Comparison of ENCODE assay signal across 8 cellular contexts in the genomic region with DNA sequence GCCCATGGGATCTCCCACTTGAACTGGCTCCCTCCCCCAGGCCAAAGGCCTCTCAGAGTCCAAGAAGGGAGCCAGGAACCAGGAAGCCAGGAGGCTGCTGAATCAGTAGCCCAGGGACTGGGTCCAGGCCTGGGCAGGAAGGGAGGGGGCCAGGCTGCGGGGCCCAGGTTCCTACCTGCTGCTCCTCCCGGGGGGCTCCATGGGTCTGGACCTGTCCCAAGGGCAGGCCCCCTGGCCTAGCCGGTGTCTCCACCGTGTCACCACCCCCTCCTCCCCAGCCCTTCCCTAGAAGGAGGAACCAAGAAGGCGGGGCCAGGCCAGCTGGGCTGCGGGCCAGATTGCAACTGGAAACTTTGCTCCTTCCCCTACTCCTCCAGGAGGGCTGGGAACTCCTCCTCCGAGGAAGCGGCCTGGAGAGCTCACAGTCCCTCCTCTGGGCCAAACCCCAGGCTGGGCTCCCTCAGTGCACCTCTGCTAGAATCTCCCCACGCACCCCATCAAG. TPM values are rescaled to one million over a fixed set of nuclear protein-coding genes. Genes with fewer than 3 reads are reported as not detected.
A peak's percentile ranks its signal among the peaks of the same experiment; 100 is the strongest.
DNase-seq lines count a peak whose midpoint lies in the region; ATAC-seq and TF ChIP-seq lines count a peak whose summit lies in the region.
"Had no signal": no experiment of that assay in that cellular context is flagged by ENCODE, and none has a peak within 500 bp of the region (broad histone marks: within the 10 kb centered on the region; RNA-seq: fewer than 3 reads in every experiment).

TSS of gene IQSEC2 (minus strand) at position 264 of the 502 bp plus-strand sequence.

- peak within 1 kb of the TSS; percentile 27; the same call in 1 of the 2 replicates for H2AFZ ChIP-seq in SK-N-SH (ENCODE audit: low read depth)

- H3K27me3 ChIP-seq in SK-N-SH (ENCODE audit: insufficient read depth) (no peaks in the 10 kb centered on the region), mucosa of stomach (ENCODE audit: control insufficient read depth, insufficient read depth, low read length) (no peaks in the 10 kb centered on the region)

- peak within 1 kb of the TSS; percentile 83 to 85 for H3K27ac ChIP-seq in SK-N-SH (ENCODE audit: low read depth in 2 of 2, low read length in 1 of 2)

- no peaks in the 10 kb centered on the region for H3K27me3 Mint-ChIP-seq in HFFc6 (ENCODE audit: insufficient read depth)

- H3K4me3 Mint-ChIP-seq in HFFc6 = peak within 1 kb of the TSS; percentile 84

- H3K36me3 ChIP-seq in SK-N-SH (replicated peaks in 1 of 2; ENCODE audit: control insufficient read depth in 1 of 2, insufficient read depth in 2 of 2, low read length in 1 of 2) (peaks cover 0 to 3% of the 10 kb centered on the region in 2 experiments), mucosa of stomach (ENCODE audit: control insufficient read depth, insufficient read depth, low read length) (no peaks in the 10 kb centered on the region)

- peak within 1 kb of the TSS; percentile 91 for H3K4me2 ChIP-seq in SK-N-SH

- ATAC-seq in esophagus mucosa (peak; percentile 83), GM18861 (IDR thresholded peaks at IDR 0.05; ENCODE audit: unreplicated experiment) (no peak)

- H3K4me3 ChIP-seq in SK-N-SH (ENCODE audit: low read depth in 2 of 2, low read length in 1 of 2) (peak within 1 kb of the TSS; percentile 43 to 73), mucosa of stomach (ENCODE audit: low read length) (peak within 1 kb of the TSS; percentile 36)

- H3K9me3 ChIP-seq in SK-N-SH = no peaks in the 10 kb centered on the region
- H3K9me3 ChIP-seq in mucosa of stomach (ENCODE audit: control insufficient read depth, low read length) = no peaks in the 10 kb centered on the region

- H3K4me1 Mint-ChIP-seq in HFFc6 (ENCODE audit: low read depth) = peaks cover 29% of the 10 kb centered on the region

- no peak for TF ChIP-seq EP300 in SK-N-SH (IDR thresholded peaks at IDR 0.05; ENCODE audit: borderline replicate concordance in 1 of 2, low read depth in 1 of 2, low read length in 1 of 2)

- DNase-seq in HFFc6 = peak; percentile 63
- DNase-seq in SK-N-SH = no peak
- no peak for DNase-seq in NCI-H1092 (lab: John Stamatoyannopoulos, UW)
- no peak for DNase-seq in NCI-H1694 (lab: John Stamatoyannopoulos, UW)
- DNase-seq: activated B cell treated with CpG ODN at 0.5 μM for 24 hours had no signal

- 3% methylated on average over 3 of the region's 9 CpGs for WGBS in SK-N-SH (ENCODE audit: low lambda C conversion rate)

- H3K79me2 ChIP-seq in SK-N-SH (ENCODE audit: insufficient read depth) = peaks cover 8% of the 10 kb centered on the region; the same call in 1 of the 2 replicates

- no peaks in the 10 kb centered on the region for H3K36me3 Mint-ChIP-seq in HFFc6 (ENCODE audit: low read depth)

- no peaks in the 10 kb centered on the region for H4K20me1 ChIP-seq in SK-N-SH (ENCODE audit: insufficient read depth)

- POLR2A ChIA-PET in SK-N-SH (lab: Yijun Ruan, JAX) = interaction anchor here (0.5 kb wide), 1 partner anchor 117 kb away, joined by 3 read pairs; no protein-coding TSS in a partner anchor

- peak within 1 kb of the TSS; percentile 73 for H3K9ac ChIP-seq in SK-N-SH
- H3K9ac ChIP-seq in mucosa of stomach (ENCODE audit: low read length) = peak within 1 kb of the TSS; percentile 76

- peaks cover 27 to 36% of the 10 kb centered on the region in 2 experiments for H3K4me1 ChIP-seq in SK-N-SH (ENCODE audit: control insufficient read depth in 1 of 2, insufficient read depth in 2 of 2, low read depth in 1 of 2, low read length in 1 of 2)
- H3K4me1 ChIP-seq in mucosa of stomach (ENCODE audit: control insufficient read depth, insufficient read depth, low read length) = peaks cover 14% of the 10 kb centered on the region

- TF ChIP-seq RAD21 in SK-N-SH (IDR thresholded peaks at IDR 0.05; ENCODE audit: low read length) = no peak

- H3K9me3 Mint-ChIP-seq in HFFc6 = no peaks in the 10 kb centered on the region
- H3K9me3 Mint-ChIP-seq: activated B cell treated with CpG ODN at 0.5 μM for 24 hours had no signal

- no peaks in the 10 kb centered on the region for H3K9me2 ChIP-seq in SK-N-SH

- peaks cover 11% of the 10 kb centered on the region for H3F3A ChIP-seq in SK-N-SH (replicated peaks; ENCODE audit: insufficient read depth)

- CTCF ChIA-PET in SK-N-SH (lab: Yijun Ruan, JAX) = interaction anchor here (1.1 to 5.0 kb wide), 3 partner anchors 29 to 201 kb away, joined by 3 to 54 read pairs (median 4); no protein-coding TSS in a partner anchor

- TF ChIP-seq CTCF in HFFc6 (IDR thresholded peaks at IDR 0.05) (no peak), SK-N-SH (IDR thresholded peaks at IDR 0.05) (no peak)

- peak within 1 kb of the TSS; percentile 83 for H3K27ac Mint-ChIP-seq in HFFc6
- H3K27ac Mint-ChIP-seq: activated B cell treated with CpG ODN at 0.5 μM for 24 hours had no signal

TF ChIP-seq in SK-N-SH, 30 proteins besides CTCF, POLR2A, EP300 and RAD21 (continues in another document):
- TF ChIP-seq CHD2 (IDR thresholded peaks at IDR 0.05; ENCODE audit: low read length, partially characterized antibody) = no peak
- TF ChIP-seq YY1 (IDR thresholded peaks at IDR 0.05; ENCODE audit: low read depth) = no peak
- TF ChIP-seq PBX3 (IDR thresholded peaks at IDR 0.05) = no peak
- TF ChIP-seq, protein P1, sequence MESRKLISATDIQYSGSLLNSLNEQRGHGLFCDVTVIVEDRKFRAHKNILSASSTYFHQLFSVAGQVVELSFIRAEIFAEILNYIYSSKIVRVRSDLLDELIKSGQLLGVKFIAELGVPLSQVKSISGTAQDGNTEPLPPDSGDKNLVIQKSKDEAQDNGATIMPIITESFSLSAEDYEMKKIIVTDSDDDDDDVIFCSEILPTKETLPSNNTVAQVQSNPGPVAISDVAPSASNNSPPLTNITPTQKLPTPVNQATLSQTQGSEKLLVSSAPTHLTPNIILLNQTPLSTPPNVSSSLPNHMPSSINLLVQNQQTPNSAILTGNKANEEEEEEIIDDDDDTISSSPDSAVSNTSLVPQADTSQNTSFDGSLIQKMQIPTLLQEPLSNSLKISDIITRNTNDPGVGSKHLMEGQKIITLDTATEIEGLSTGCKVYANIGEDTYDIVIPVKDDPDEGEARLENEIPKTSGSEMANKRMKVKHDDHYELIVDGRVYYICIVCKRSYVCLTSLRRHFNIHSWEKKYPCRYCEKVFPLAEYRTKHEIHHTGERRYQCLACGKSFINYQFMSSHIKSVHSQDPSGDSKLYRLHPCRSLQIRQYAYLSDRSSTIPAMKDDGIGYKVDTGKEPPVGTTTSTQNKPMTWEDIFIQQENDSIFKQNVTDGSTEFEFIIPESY (IDR thresholded peaks at IDR 0.05; ENCODE audit: borderline replicate concordance, low read depth) = no peak
- TF ChIP-seq MAX (IDR thresholded peaks at IDR 0.05; ENCODE audit: low read depth) = no peak
- TF ChIP-seq, protein P2, sequence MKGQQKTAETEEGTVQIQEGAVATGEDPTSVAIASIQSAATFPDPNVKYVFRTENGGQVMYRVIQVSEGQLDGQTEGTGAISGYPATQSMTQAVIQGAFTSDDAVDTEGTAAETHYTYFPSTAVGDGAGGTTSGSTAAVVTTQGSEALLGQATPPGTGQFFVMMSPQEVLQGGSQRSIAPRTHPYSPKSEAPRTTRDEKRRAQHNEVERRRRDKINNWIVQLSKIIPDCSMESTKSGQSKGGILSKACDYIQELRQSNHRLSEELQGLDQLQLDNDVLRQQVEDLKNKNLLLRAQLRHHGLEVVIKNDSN (IDR thresholded peaks at IDR 0.05; ENCODE audit: borderline replicate concordance, low read depth) = no peak
- no peak for TF ChIP-seq GATA2 (CRISPR knock-in tag; IDR thresholded peaks at IDR 0.05)
- TF ChIP-seq TAF1 (IDR thresholded peaks at IDR 0.05; ENCODE audit: borderline replicate concordance, low read depth, low read length) = no peak
- TF ChIP-seq NFIC (IDR thresholded peaks at IDR 0.05; ENCODE audit: borderline replicate concordance) = peak; percentile 70; the same call in 1 of the 2 replicates
- TF ChIP-seq GABPA (IDR thresholded peaks at IDR 0.05; ENCODE audit: low read depth) = no peak

RNA-seq across cellular contexts. Expression of gene IQSEC2, which starts in this region (rescaled TPM):
- total RNA-seq in HFFc6 (2021; fragmentation: NEBNext Ultra II Directional; extraction: Animal tissue kit (Norgen Biotek cat#: 25700)) = 10 to 100 TPM; 16.4 to 22.8 (median 20.0) TPM
- polyA plus RNA-seq in SK-N-SH (2012; rRNA removed) = 21.3 and 24.7 TPM in 2 replicates
- 16.7 and 20.3 TPM in 2 replicates for polyA plus RNA-seq in SK-N-SH (2012; cell fraction: cytosol; rRNA removed)
- 34.3 and 35.2 TPM in 2 replicates for polyA plus RNA-seq in SK-N-SH (2012; cell fraction: nucleus; rRNA removed)
- 10.6 TPM for total RNA-seq in esophagus mucosa
